In genomic region chr2:1833046-1833445, GRCh38 we compare ENCODE assay signal across 14 cellular contexts.
A peak's percentile ranks its signal among the peaks of the same experiment; 100 is the strongest.
DNase-seq lines count a peak whose midpoint lies in the region; ATAC-seq and TF ChIP-seq lines count a peak whose summit lies in the region.
"Had no signal": no experiment of that assay in that cellular context is flagged by ENCODE, and none has a peak within 500 bp of the region (broad histone marks: within the 10 kb centered on the region; RNA-seq: fewer than 3 reads in every experiment).

No MANE protein-coding gene starts in this region.

- peaks cover 0 to 2% (median 2%) of the 10 kb centered on the region in 3 donors for H3K27me3 Mint-ChIP-seq in CD14-positive monocyte (ENCODE audit: low read depth in 3 of 3)
- peaks cover 9% of the 10 kb centered on the region for H3K27me3 Mint-ChIP-seq in endothelial cell (ENCODE audit: unreplicated experiment)
- H3K27me3 Mint-ChIP-seq in activated CD8-positive, alpha-beta T cell treated with anti-CD3 and anti-CD28 coated beads, Interleukin-2, amount 10 ng/mL, durations not matched to agents 7 days and 5 days (ENCODE audit: low read depth) = no peaks in the 10 kb centered on the region
- H3K27me3 Mint-ChIP-seq: CD4-positive, CD25-positive, alpha-beta regulatory T cell had no signal

- TF ChIP-seq POLR2A in GM18505 (IDR thresholded peaks at IDR 0.05; ENCODE audit: borderline replicate concordance, extremely low read depth, insufficient read depth, insufficient read length) = no peak

- intact Hi-C loops in CD14-positive monocyte (cut with micrococcal nuclease) = no loop called here
- intact Hi-C loops in posterior vena cava (cut with DNase I) = no loop called here

- no peaks in the 10 kb centered on the region for H3K9me3 Mint-ChIP-seq in CD14-positive monocyte
- H3K9me3 Mint-ChIP-seq in endothelial cell (ENCODE audit: unreplicated experiment) = no peaks in the 10 kb centered on the region
- H3K9me3 Mint-ChIP-seq in activated CD8-positive, alpha-beta T cell treated with anti-CD3 and anti-CD28 coated beads, Interleukin-2, amount 10 ng/mL, durations not matched to agents 7 days and 5 days (ENCODE audit: insufficient read depth) = no peaks in the 10 kb centered on the region
- H3K9me3 Mint-ChIP-seq: H9 had no signal

- DNase-seq in CD14-positive monocyte (ENCODE audit: low spot score) = peak; percentile 36
- no peak for DNase-seq in endothelial cell (ENCODE audit: low spot score)
- DNase-seq in posterior vena cava (ENCODE audit: low spot score) = peak; percentile 63
- DNase-seq in activated CD8-positive, alpha-beta T cell treated with anti-CD3 and anti-CD28 coated beads, Interleukin-2, amount 10 ng/mL, durations not matched to agents 7 days and 5 days = no peak
- DNase-seq: BE2C; CD4-positive, CD25-positive, alpha-beta regulatory T cell; DMS53; GF-D8; GOT3; H9; IMR-90 had no signal

- H3K36me3 Mint-ChIP-seq in CD14-positive monocyte = no peaks in the 10 kb centered on the region
- H3K36me3 Mint-ChIP-seq in endothelial cell (ENCODE audit: low read depth, unreplicated experiment) = peaks cover 15% of the 10 kb centered on the region
- no peaks in the 10 kb centered on the region for H3K36me3 Mint-ChIP-seq in activated CD8-positive, alpha-beta T cell treated with anti-CD3 and anti-CD28 coated beads, Interleukin-2, amount 10 ng/mL, durations not matched to agents 7 days and 5 days (ENCODE audit: low read depth)
- H3K36me3 Mint-ChIP-seq: CD4-positive, CD25-positive, alpha-beta regulatory T cell had no signal

- H3K4me3 Mint-ChIP-seq in CD14-positive monocyte (no peak overlapping the region), endothelial cell (ENCODE audit: unreplicated experiment) (no peak overlapping the region)
- H3K4me3 Mint-ChIP-seq in activated CD8-positive, alpha-beta T cell treated with anti-CD3 and anti-CD28 coated beads, Interleukin-2, amount 10 ng/mL, durations not matched to agents 7 days and 5 days = no peak overlapping the region
- H3K4me3 Mint-ChIP-seq: CD4-positive, CD25-positive, alpha-beta regulatory T cell; H9 had no signal

- POLR2A ChIA-PET in activated CD8-positive, alpha-beta T cell treated with anti-CD3 and anti-CD28 coated beads, Interleukin-2, amount 10 ng/mL, durations not matched to agents 7 days and 5 days (lab: Charles Lee) = no interaction called here

- H3K27ac Mint-ChIP-seq in CD14-positive monocyte (no peak overlapping the region), endothelial cell (ENCODE audit: unreplicated experiment) (peak overlapping the region; percentile 75)
- no peak overlapping the region for H3K27ac Mint-ChIP-seq in activated CD8-positive, alpha-beta T cell treated with anti-CD3 and anti-CD28 coated beads, Interleukin-2, amount 10 ng/mL, durations not matched to agents 7 days and 5 days
- H3K27ac Mint-ChIP-seq: CD4-positive, CD25-positive, alpha-beta regulatory T cell; H9 had no signal

- TF ChIP-seq CTCF in CD14-positive monocyte (IDR thresholded peaks at IDR 0.05) (no peak), endothelial cell (IDR thresholded peaks at IDR 0.05; ENCODE audit: unreplicated experiment) (no peak)

- ATAC-seq in HG03097 (IDR thresholded peaks at IDR 0.05; ENCODE audit: low FRiP score, unreplicated experiment) (no peak), GM18505 (IDR thresholded peaks at IDR 0.05; ENCODE audit: unreplicated experiment) (no peak)
- ATAC-seq in activated CD8-positive, alpha-beta T cell treated with anti-CD3 and anti-CD28 coated beads, Interleukin-2, amount 10 ng/mL, durations not matched to agents 7 days and 5 days = no peak
- ATAC-seq: A549 had no signal

- H3K4me1 Mint-ChIP-seq in CD14-positive monocyte = no peaks in the 10 kb centered on the region
- peaks cover 8% of the 10 kb centered on the region for H3K4me1 Mint-ChIP-seq in endothelial cell (ENCODE audit: unreplicated experiment)
- no peaks in the 10 kb centered on the region for H3K4me1 Mint-ChIP-seq in activated CD8-positive, alpha-beta T cell treated with anti-CD3 and anti-CD28 coated beads, Interleukin-2, amount 10 ng/mL, durations not matched to agents 7 days and 5 days (ENCODE audit: low read depth)
- H3K4me1 Mint-ChIP-seq: CD4-positive, CD25-positive, alpha-beta regulatory T cell had no signal

- CTCF ChIA-PET in activated CD8-positive, alpha-beta T cell treated with anti-CD3 and anti-CD28 coated beads, Interleukin-2, amount 10 ng/mL, durations not matched to agents 7 days and 5 days (lab: Charles Lee) = no interaction called here

Comparison
In these comparisons a context has a peak if more than half of its experiments do, and no peak if none do; other contexts are left out.
1. DNase-seq: peak in CD14-positive monocyte (single experiment) and posterior vena cava (single experiment); none in endothelial cell (single experiment) and activated CD8-positive, alpha-beta T cell treated with anti-CD3 and anti-CD28 coated beads, Interleukin-2, amount 10 ng/mL, durations not matched to agents 7 days and 5 days (single experiment).